1 cellular context compared by ENCODE assay signal in genomic region chr16:2146739-2147138, GRCh38.
TF ChIP-seq lines count a peak whose summit lies in the region.

No MANE protein-coding gene starts in this region.

TF ChIP-seq in SK-N-SH, 30 proteins besides CTCF, POLR2A, EP300 and RAD21 (continued from another document):
- TF ChIP-seq USF2 (IDR thresholded peaks at IDR 0.05; ENCODE audit: borderline replicate concordance, low read depth, low read length): no peak
- TF ChIP-seq USF1 (IDR thresholded peaks at IDR 0.05; ENCODE audit: borderline replicate concordance, low read depth): no peak
TF ChIP-seq in SK-N-SH: peak in this region for 0.
